8 cellular contexts compared by ENCODE assay signal in the genomic region with DNA sequence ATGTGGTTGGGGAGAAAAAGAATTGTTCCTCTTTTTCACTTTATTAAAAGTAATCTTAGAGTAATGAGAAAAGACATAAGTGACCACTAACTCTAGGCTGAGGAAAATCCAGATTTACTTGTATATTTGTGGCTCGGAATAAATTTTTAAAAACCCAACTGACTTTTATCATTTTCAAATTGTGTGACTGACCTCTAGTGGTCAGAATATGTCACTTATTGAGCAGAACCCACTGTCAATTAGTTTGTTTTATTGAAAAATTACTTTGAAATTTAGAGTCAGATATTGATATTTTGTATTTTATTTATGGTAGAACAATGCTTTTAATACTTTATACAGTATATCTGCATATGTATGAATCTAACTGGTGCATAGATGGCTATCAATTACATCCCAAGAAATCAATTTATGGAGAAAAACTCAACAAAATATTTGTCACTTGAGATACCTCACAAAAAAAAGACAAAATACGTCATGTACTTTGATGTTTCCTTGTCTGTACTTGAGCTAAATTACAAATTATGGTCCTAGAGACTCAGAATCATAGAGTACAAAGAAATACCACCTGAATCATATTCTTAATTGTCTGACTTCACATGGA.
A peak's percentile ranks its signal among the peaks of the same experiment; 100 is the strongest.
DNase-seq lines count a peak whose midpoint lies in the region; ATAC-seq and TF ChIP-seq lines count a peak whose summit lies in the region.

No MANE protein-coding gene starts in this region.

- 52% methylated on average over 2 of the region's 2 CpGs; no CpG with 5 or more reads in 1 of the 2 experiments for WGBS in endodermal cell (ENCODE audit: insufficient coverage in 1 of 2, insufficient read length in 1 of 2), 2 experiments

- no peaks in the 10 kb centered on the region for H3K27me3 ChIP-seq in endodermal cell (ENCODE audit: control insufficient read depth, insufficient read depth, low read length, poor library complexity, severe bottlenecking)

- H3K36me3 ChIP-seq in endodermal cell (ENCODE audit: control insufficient read depth, insufficient read depth, low read length) = no peaks in the 10 kb centered on the region

- H3K9me3 Mint-ChIP-seq in endodermal cell = no peaks in the 10 kb centered on the region

- no peaks in the 10 kb centered on the region for H3K36me3 Mint-ChIP-seq in endodermal cell (ENCODE audit: low read depth)

- no peaks in the 10 kb centered on the region for H3K9me3 ChIP-seq in endodermal cell (ENCODE audit: control insufficient read depth, low read length)

- no peak overlapping the region for H3K4me3 ChIP-seq in endodermal cell (ENCODE audit: low read length)

- peak; percentile 86 for TF ChIP-seq CTCF in endodermal cell (conservative IDR thresholded peaks at IDR 0.05)

- H3K4me1 ChIP-seq in endodermal cell (ENCODE audit: control insufficient read depth, insufficient read depth, low read length) = no peaks in the 10 kb centered on the region

- ATAC-seq in HG02759 (IDR thresholded peaks at IDR 0.05; ENCODE audit: unreplicated experiment) = no peak
- ATAC-seq in HG03175 (IDR thresholded peaks at IDR 0.05; ENCODE audit: unreplicated experiment) = no peak
- no peak for ATAC-seq in HG02973 (IDR thresholded peaks at IDR 0.05; ENCODE audit: unreplicated experiment)

- DNase-seq in NCI-H748 (lab: John Stamatoyannopoulos, UW; ENCODE audit: unreplicated experiment) (peak; percentile 34), NCI-H748 treated with DMSO at 0.1 percent for 48 hours (lab: John Stamatoyannopoulos, UW) (no peak), NCI-H2081 (lab: John Stamatoyannopoulos, UW) (peak; percentile 4 to 11), endodermal cell (no peak), pons (ENCODE audit: low spot score) (peak; percentile 34)

- no peaks in the 10 kb centered on the region for H3K4me1 Mint-ChIP-seq in endodermal cell

- H3K9ac ChIP-seq in endodermal cell (ENCODE audit: extremely low read depth, low read length, poor library complexity, severe bottlenecking) = no peak overlapping the region

- H3K27me3 Mint-ChIP-seq in endodermal cell (ENCODE audit: insufficient read depth) = no peaks in the 10 kb centered on the region

- H3K27ac Mint-ChIP-seq in endodermal cell = no peak overlapping the region

- no peak overlapping the region for H3K27ac ChIP-seq in endodermal cell (ENCODE audit: low read depth, low read length)

- no peak overlapping the region for H3K4me3 Mint-ChIP-seq in endodermal cell

Comparison
In these comparisons a context has a peak if more than half of its experiments do, and no peak if none do; other contexts are left out.
1. DNase-seq: peak in NCI-H748 (single experiment), NCI-H2081 (2 of 2) and pons (single experiment); none in NCI-H748 treated with DMSO at 0.1 percent for 48 hours (single experiment) and endodermal cell (single experiment).